Comparison of ENCODE assay signal across 1 cellular context in the genomic region with DNA sequence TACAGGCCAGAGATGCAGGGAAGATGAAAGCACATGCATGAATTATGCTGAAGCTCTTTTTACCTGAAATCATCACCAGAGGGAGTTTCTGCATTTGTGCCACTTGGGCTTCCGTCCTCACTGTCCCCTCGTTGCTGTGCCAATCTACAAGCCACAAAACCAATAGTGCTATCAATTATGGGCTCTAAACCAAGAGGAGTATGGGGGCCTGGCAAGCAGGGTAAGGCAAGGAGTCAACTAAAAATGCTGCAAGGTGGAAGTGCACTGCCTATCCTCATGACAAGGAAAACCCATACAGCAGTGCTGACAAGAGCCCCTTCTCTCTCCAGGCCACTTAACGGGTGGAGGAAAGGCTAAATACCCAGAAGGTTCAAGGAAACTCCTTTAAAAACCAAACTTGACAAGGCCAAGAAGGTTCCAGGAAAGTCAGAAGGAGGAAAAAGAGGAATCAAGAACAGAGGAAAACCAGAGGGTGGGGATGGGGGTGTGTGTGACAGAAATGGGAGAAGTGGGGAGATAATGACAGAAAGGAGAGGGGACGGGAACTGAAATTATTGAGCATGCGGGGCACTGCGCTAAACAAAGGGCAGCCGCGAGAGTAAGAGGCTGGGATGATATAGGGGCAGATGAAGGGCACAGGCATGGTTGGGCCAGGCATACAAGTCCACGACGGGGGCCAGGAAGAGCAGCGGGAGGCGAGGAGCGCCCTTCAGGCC.
TF ChIP-seq lines count a peak whose summit lies in the region.

No MANE protein-coding gene starts in this region.

TF ChIP-seq in HepG2, 621 proteins besides CTCF, POLR2A, EP300 and RAD21 (continued from another document and continues in another):
- TF ChIP-seq, protein P1, sequence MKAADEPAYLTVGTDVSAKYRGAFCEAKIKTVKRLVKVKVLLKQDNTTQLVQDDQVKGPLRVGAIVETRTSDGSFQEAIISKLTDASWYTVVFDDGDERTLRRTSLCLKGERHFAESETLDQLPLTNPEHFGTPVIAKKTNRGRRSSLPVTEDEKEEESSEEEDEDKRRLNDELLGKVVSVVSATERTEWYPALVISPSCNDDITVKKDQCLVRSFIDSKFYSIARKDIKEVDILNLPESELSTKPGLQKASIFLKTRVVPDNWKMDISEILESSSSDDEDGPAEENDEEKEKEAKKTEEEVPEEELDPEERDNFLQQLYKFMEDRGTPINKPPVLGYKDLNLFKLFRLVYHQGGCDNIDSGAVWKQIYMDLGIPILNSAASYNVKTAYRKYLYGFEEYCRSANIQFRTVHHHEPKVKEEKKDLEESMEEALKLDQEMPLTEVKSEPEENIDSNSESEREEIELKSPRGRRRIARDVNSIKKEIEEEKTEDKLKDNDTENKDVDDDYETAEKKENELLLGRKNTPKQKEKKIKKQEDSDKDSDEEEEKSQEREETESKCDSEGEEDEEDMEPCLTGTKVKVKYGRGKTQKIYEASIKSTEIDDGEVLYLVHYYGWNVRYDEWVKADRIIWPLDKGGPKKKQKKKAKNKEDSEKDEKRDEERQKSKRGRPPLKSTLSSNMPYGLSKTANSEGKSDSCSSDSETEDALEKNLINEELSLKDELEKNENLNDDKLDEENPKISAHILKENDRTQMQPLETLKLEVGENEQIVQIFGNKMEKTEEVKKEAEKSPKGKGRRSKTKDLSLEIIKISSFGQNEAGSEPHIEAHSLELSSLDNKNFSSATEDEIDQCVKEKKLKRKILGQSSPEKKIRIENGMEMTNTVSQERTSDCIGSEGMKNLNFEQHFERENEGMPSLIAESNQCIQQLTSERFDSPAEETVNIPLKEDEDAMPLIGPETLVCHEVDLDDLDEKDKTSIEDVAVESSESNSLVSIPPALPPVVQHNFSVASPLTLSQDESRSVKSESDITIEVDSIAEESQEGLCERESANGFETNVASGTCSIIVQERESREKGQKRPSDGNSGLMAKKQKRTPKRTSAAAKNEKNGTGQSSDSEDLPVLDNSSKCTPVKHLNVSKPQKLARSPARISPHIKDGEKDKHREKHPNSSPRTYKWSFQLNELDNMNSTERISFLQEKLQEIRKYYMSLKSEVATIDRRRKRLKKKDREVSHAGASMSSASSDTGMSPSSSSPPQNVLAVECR (CRISPR knock-in tag; IDR thresholded peaks at IDR 0.05; ENCODE audit: borderline replicate concordance) = no peak
- TF ChIP-seq ZNF17 (CRISPR knock-in tag; IDR thresholded peaks at IDR 0.05) = no peak
- 0 out of 2 replicates have a peak, but pooled peaks have one; percentile 45 for TF ChIP-seq SAP130 (CRISPR knock-in tag; IDR thresholded peaks at IDR 0.05; ENCODE audit: low read depth)
- no peak for TF ChIP-seq ZNF510 (CRISPR knock-in tag; IDR thresholded peaks at IDR 0.05; ENCODE audit: low read depth)
- TF ChIP-seq CCDC6 (CRISPR knock-in tag; IDR thresholded peaks at IDR 0.05) = no peak
- no peak; the same call in none of the 2 replicates for TF ChIP-seq IRF2 (CRISPR knock-in tag; IDR thresholded peaks at IDR 0.05)
- TF ChIP-seq, protein P2, sequence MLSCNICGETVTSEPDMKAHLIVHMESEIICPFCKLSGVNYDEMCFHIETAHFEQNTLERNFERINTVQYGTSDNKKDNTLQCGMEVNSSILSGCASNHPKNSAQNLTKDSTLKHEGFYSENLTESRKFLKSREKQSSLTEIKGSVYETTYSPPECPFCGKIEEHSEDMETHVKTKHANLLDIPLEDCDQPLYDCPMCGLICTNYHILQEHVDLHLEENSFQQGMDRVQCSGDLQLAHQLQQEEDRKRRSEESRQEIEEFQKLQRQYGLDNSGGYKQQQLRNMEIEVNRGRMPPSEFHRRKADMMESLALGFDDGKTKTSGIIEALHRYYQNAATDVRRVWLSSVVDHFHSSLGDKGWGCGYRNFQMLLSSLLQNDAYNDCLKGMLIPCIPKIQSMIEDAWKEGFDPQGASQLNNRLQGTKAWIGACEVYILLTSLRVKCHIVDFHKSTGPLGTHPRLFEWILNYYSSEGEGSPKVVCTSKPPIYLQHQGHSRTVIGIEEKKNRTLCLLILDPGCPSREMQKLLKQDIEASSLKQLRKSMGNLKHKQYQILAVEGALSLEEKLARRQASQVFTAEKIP (CRISPR knock-in tag; IDR thresholded peaks at IDR 0.05; ENCODE audit: borderline replicate concordance) = no peak
- TF ChIP-seq, protein P3, sequence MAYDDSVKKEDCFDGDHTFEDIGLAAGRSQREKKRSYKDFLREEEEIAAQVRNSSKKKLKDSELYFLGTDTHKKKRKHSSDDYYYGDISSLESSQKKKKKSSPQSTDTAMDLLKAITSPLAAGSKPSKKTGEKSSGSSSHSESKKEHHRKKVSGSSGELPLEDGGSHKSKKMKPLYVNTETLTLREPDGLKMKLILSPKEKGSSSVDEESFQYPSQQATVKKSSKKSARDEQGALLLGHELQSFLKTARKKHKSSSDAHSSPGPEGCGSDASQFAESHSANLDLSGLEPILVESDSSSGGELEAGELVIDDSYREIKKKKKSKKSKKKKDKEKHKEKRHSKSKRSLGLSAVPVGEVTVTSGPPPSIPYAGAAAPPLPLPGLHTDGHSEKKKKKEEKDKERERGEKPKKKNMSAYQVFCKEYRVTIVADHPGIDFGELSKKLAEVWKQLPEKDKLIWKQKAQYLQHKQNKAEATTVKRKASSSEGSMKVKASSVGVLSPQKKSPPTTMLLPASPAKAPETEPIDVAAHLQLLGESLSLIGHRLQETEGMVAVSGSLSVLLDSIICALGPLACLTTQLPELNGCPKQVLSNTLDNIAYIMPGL (CRISPR knock-in tag; IDR thresholded peaks at IDR 0.05; ENCODE audit: borderline replicate concordance in 1 of 2, low read depth in 1 of 2) = no peak
- no peak for TF ChIP-seq SSRP1 (CRISPR knock-in tag; IDR thresholded peaks at IDR 0.05)
- TF ChIP-seq SP1 (IDR thresholded peaks at IDR 0.05) = no peak
- 0 out of 2 replicates have a peak, but pooled peaks have one; percentile 44 for TF ChIP-seq SP1 (CRISPR knock-in tag; IDR thresholded peaks at IDR 0.05)
- TF ChIP-seq RXRA (CRISPR knock-in tag; IDR thresholded peaks at IDR 0.05) = no peak
- TF ChIP-seq ZFY (CRISPR knock-in tag; IDR thresholded peaks at IDR 0.05) = no peak
- no peak for TF ChIP-seq XRCC5 (optimal IDR thresholded peaks at IDR 0.05; ENCODE audit: low read length)
- peak; percentile 22; the same call in 1 of the 2 replicates for TF ChIP-seq FOXA3 (CRISPR knock-in tag; IDR thresholded peaks at IDR 0.05)
- TF ChIP-seq JARID2 (CRISPR knock-in tag; IDR thresholded peaks at IDR 0.05; ENCODE audit: insufficient replicate concordance) = no peak
- TF ChIP-seq FOSL1 (CRISPR knock-in tag; IDR thresholded peaks at IDR 0.05; ENCODE audit: borderline replicate concordance) = no peak
- no peak for TF ChIP-seq EZH2 (conservative IDR thresholded peaks at IDR 0.05; ENCODE audit: low read depth, low read length)
- TF ChIP-seq ZNF44 (CRISPR knock-in tag; IDR thresholded peaks at IDR 0.05) = no peak
- TF ChIP-seq KLF12 (CRISPR knock-in tag; IDR thresholded peaks at IDR 0.05; ENCODE audit: borderline replicate concordance) = no peak
- TF ChIP-seq TBX2 (CRISPR knock-in tag; IDR thresholded peaks at IDR 0.05; ENCODE audit: borderline replicate concordance) = 0 out of 2 replicates have a peak, but pooled peaks have one; percentile 6
- TF ChIP-seq HNRNPL (IDR thresholded peaks at IDR 0.05; ENCODE audit: low read depth, low read length) = no peak
- TF ChIP-seq, protein P4, sequence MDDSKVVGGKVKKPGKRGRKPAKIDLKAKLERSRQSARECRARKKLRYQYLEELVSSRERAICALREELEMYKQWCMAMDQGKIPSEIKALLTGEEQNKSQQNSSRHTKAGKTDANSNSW (CRISPR knock-in tag; IDR thresholded peaks at IDR 0.05; ENCODE audit: borderline replicate concordance) = 0 out of 2 replicates have a peak, but pooled peaks have one; percentile 25
- TF ChIP-seq SMARCC2 (IDR thresholded peaks at IDR 0.05) = no peak
- no peak for TF ChIP-seq AGO2 (optimal IDR thresholded peaks at IDR 0.05; ENCODE audit: low read depth, low read length)
- no peak for TF ChIP-seq ZNF260 (CRISPR knock-in tag; IDR thresholded peaks at IDR 0.05; ENCODE audit: borderline replicate concordance, low read depth)
- TF ChIP-seq, protein P5, sequence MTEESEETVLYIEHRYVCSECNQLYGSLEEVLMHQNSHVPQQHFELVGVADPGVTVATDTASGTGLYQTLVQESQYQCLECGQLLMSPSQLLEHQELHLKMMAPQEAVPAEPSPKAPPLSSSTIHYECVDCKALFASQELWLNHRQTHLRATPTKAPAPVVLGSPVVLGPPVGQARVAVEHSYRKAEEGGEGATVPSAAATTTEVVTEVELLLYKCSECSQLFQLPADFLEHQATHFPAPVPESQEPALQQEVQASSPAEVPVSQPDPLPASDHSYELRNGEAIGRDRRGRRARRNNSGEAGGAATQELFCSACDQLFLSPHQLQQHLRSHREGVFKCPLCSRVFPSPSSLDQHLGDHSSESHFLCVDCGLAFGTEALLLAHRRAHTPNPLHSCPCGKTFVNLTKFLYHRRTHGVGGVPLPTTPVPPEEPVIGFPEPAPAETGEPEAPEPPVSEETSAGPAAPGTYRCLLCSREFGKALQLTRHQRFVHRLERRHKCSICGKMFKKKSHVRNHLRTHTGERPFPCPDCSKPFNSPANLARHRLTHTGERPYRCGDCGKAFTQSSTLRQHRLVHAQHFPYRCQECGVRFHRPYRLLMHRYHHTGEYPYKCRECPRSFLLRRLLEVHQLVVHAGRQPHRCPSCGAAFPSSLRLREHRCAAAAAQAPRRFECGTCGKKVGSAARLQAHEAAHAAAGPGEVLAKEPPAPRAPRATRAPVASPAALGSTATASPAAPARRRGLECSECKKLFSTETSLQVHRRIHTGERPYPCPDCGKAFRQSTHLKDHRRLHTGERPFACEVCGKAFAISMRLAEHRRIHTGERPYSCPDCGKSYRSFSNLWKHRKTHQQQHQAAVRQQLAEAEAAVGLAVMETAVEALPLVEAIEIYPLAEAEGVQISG (CRISPR knock-in tag; IDR thresholded peaks at IDR 0.05) = no peak
- TF ChIP-seq REPIN1 (CRISPR knock-in tag; IDR thresholded peaks at IDR 0.05; ENCODE audit: borderline replicate concordance, low read depth) = no peak
- no peak for TF ChIP-seq RBM22 (optimal IDR thresholded peaks at IDR 0.05; ENCODE audit: low read length)
- peak; percentile 48; the same call in 1 of the 2 replicates for TF ChIP-seq GATAD2A (CRISPR knock-in tag; IDR thresholded peaks at IDR 0.05)
- peak; percentile 62; the same call in 1 of the 2 replicates for TF ChIP-seq GATAD1 (CRISPR knock-in tag; IDR thresholded peaks at IDR 0.05)
- TF ChIP-seq ERF (CRISPR knock-in tag; IDR thresholded peaks at IDR 0.05) = no peak
- TF ChIP-seq DPF2 (CRISPR knock-in tag; IDR thresholded peaks at IDR 0.05; ENCODE audit: borderline replicate concordance, low read depth) = no peak
- TF ChIP-seq SPEN (CRISPR knock-in tag; IDR thresholded peaks at IDR 0.05; ENCODE audit: low read depth) = peak; percentile 63; the same call in 1 of the 2 replicates
- TF ChIP-seq MAZ (IDR thresholded peaks at IDR 0.05; ENCODE audit: borderline replicate concordance, low read depth, low read length) = no peak
- TF ChIP-seq MAZ (CRISPR knock-in tag; IDR thresholded peaks at IDR 0.05; ENCODE audit: low read depth) = 0 out of 2 replicates have a peak, but pooled peaks have one; percentile 2
- no peak for TF ChIP-seq YY1 (IDR thresholded peaks at IDR 0.05; ENCODE audit: insufficient read depth, insufficient replicate concordance, low read depth, low read length)
- TF ChIP-seq ZBTB20 (CRISPR knock-in tag; IDR thresholded peaks at IDR 0.05; ENCODE audit: borderline replicate concordance, low read depth) = no peak
- 0 out of 2 replicates have a peak, but pooled peaks have one; percentile 10 for TF ChIP-seq ZNF605 (CRISPR knock-in tag; IDR thresholded peaks at IDR 0.05)
- TF ChIP-seq MEF2D (CRISPR knock-in tag; IDR thresholded peaks at IDR 0.05) = 0 out of 2 replicates have a peak, but pooled peaks have one; percentile 48
- no peak for TF ChIP-seq RFXAP (CRISPR knock-in tag; IDR thresholded peaks at IDR 0.05; ENCODE audit: borderline replicate concordance)
- 0 out of 2 replicates have a peak, but pooled peaks have one; percentile 25 for TF ChIP-seq KAT8 (CRISPR knock-in tag; IDR thresholded peaks at IDR 0.05)
- TF ChIP-seq, protein P6, sequence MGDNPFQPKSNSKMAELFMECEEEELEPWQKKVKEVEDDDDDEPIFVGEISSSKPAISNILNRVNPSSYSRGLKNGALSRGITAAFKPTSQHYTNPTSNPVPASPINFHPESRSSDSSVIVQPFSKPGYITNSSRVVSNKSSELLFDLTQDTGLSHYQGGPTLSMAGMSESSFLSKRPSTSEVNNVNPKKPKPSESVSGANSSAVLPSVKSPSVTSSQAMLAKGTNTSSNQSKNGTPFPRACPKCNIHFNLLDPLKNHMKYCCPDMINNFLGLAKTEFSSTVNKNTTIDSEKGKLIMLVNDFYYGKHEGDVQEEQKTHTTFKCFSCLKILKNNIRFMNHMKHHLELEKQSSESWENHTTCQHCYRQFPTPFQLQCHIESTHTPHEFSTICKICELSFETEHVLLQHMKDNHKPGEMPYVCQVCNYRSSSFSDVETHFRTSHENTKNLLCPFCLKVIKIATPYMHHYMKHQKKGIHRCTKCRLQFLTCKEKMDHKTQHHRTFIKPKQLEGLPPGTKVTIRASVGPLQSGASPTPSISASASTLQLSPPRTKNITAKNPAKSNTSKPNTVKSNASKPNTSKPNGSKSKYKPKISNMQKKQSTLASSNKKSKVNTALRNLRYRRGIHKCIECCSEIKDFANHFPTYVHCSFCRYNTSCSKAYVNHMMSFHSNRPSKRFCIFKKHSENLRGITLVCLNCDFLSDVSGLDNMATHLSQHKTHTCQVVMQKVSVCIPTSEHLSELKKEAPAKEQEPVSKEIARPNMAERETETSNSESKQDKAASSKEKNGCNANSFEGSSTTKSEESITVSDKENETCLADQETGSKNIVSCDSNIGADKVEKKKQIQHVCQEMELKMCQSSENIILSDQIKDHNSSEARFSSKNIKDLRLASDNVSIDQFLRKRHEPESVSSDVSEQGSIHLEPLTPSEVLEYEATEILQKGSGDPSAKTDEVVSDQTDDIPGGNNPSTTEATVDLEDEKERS (CRISPR knock-in tag; IDR thresholded peaks at IDR 0.05) = peak; percentile 60; the same call in 1 of the 2 replicates
- TF ChIP-seq KDM5A (IDR thresholded peaks at IDR 0.05; ENCODE audit: borderline replicate concordance, low read length) = peak; percentile 8; the same call in 1 of the 2 replicates
- TF ChIP-seq ZNF724P (CRISPR knock-in tag; IDR thresholded peaks at IDR 0.05; ENCODE audit: borderline replicate concordance) = no peak
- no peak for TF ChIP-seq CHD4 (IDR thresholded peaks at IDR 0.05; ENCODE audit: borderline replicate concordance, low read length)
- TF ChIP-seq ELF3 (CRISPR knock-in tag; IDR thresholded peaks at IDR 0.05) = peak; percentile 12; the same call in 1 of the 2 replicates
- TF ChIP-seq, protein P7, sequence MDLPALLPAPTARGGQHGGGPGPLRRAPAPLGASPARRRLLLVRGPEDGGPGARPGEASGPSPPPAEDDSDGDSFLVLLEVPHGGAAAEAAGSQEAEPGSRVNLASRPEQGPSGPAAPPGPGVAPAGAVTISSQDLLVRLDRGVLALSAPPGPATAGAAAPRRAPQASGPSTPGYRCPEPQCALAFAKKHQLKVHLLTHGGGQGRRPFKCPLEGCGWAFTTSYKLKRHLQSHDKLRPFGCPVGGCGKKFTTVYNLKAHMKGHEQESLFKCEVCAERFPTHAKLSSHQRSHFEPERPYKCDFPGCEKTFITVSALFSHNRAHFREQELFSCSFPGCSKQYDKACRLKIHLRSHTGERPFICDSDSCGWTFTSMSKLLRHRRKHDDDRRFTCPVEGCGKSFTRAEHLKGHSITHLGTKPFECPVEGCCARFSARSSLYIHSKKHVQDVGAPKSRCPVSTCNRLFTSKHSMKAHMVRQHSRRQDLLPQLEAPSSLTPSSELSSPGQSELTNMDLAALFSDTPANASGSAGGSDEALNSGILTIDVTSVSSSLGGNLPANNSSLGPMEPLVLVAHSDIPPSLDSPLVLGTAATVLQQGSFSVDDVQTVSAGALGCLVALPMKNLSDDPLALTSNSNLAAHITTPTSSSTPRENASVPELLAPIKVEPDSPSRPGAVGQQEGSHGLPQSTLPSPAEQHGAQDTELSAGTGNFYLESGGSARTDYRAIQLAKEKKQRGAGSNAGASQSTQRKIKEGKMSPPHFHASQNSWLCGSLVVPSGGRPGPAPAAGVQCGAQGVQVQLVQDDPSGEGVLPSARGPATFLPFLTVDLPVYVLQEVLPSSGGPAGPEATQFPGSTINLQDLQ (CRISPR knock-in tag; IDR thresholded peaks at IDR 0.05) = no peak
